Comparison of ENCODE assay signal across 14 cellular contexts in the genomic region with DNA sequence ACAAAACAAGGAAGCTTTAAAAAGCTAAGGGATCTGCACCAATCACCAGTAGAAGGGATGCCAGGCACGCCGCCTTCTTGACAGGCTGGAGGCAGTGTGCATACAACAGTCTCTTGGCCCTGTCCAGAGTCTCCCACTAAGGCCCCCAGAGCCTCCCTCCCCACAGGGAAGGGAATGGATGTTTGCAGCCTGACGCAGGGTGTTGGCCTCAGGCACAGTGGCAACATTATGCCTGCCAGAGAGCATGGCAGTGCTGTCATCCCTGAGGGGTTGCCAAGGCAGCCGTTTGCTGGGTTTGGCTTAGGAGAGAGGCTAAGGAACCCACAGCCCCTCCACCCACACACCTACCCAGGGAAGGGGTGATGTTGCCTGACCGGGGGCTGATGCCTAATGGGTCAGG. TPM values are rescaled to one million over a fixed set of nuclear protein-coding genes. Genes with fewer than 3 reads are reported as not detected.
DNase-seq lines count a peak whose midpoint lies in the region; ATAC-seq and TF ChIP-seq lines count a peak whose summit lies in the region.
"Had no signal": no experiment of that assay in that cellular context is flagged by ENCODE, and none has a peak within 500 bp of the region (broad histone marks: within the 10 kb centered on the region; RNA-seq: fewer than 3 reads in every experiment).

No MANE protein-coding gene starts in this region.

- peak overlapping the region; percentile 32 to 100 for H3K4me3 Mint-ChIP-seq in CD14-positive monocyte
- no peak overlapping the region for H3K4me3 Mint-ChIP-seq in neural progenitor cell
- H3K4me3 Mint-ChIP-seq: memory B cell had no signal

- H3F3A ChIP-seq in neural progenitor cell (ENCODE audit: low read depth) = peaks cover 4% of the 10 kb centered on the region

- H3K9me2 ChIP-seq in OCI-LY7 (ENCODE audit: insufficient read depth, low read length) = no peaks in the 10 kb centered on the region

- CTCF ChIA-PET in OCI-LY7 (lab: Charles Lee; ENCODE audit: unreplicated experiment) = interaction anchor here (0.6 to 1.0 kb wide), 2 partner anchors 97 to 98 kb away, joined by 3 read pairs; no protein-coding TSS in a partner anchor

- peaks cover 3% of the 10 kb centered on the region; the same call in 1 of the 2 replicates for H3K36me3 ChIP-seq in OCI-LY7 (ENCODE audit: insufficient read depth, low read length)
- peaks cover 0 to 79% (median 7%) of the 10 kb centered on the region in 3 donors for H3K36me3 ChIP-seq in esophagus squamous epithelium
- no peaks in the 10 kb centered on the region for H3K36me3 ChIP-seq in neural progenitor cell
- H3K36me3 ChIP-seq: HAP-1 had no signal

- H3K4me1 ChIP-seq in OCI-LY7 (ENCODE audit: insufficient read depth, low read length, poor library complexity, severe bottlenecking) (peaks cover 53% of the 10 kb centered on the region), esophagus squamous epithelium (peaks cover 23 to 92% (median 83%) of the 10 kb centered on the region in 3 donors), neural progenitor cell (no peaks in the 10 kb centered on the region)
- H3K4me1 ChIP-seq: HAP-1 had no signal

- H3K27me3 ChIP-seq in esophagus squamous epithelium = no peaks in the 10 kb centered on the region
- H3K27me3 ChIP-seq in neural progenitor cell = peaks cover 19% of the 10 kb centered on the region
- H3K27me3 ChIP-seq: thyroid gland had no signal

- peaks cover 0 to 10% (median 2%) of the 10 kb centered on the region in 3 donors for H3K27me3 Mint-ChIP-seq in CD14-positive monocyte (ENCODE audit: low read depth in 3 of 3)
- peaks cover 5% of the 10 kb centered on the region for H3K27me3 Mint-ChIP-seq in neural progenitor cell (ENCODE audit: insufficient read depth, low read depth)
- H3K27me3 Mint-ChIP-seq: memory B cell had no signal

- no peak for ATAC-seq in GM21390 (IDR thresholded peaks at IDR 0.05; ENCODE audit: unreplicated experiment)

- H3K9me3 ChIP-seq in OCI-LY7 (ENCODE audit: low read length) = no peaks in the 10 kb centered on the region
- no peaks in the 10 kb centered on the region for H3K9me3 ChIP-seq in esophagus squamous epithelium
- no peaks in the 10 kb centered on the region for H3K9me3 ChIP-seq in neural progenitor cell (ENCODE audit: low read depth)
- H3K9me3 ChIP-seq: HAP-1, thyroid gland had no signal

- H3K4me2 ChIP-seq in OCI-LY7 (ENCODE audit: low read length) (peak overlapping the region; percentile 61), neural progenitor cell (no peak overlapping the region)

- TF ChIP-seq POLR2A in esophagus squamous epithelium (IDR thresholded peaks at IDR 0.05) = no peak

- no peak for DNase-seq in CD14-positive monocyte (ENCODE audit: low spot score)
- DNase-seq in OCI-LY7 (ENCODE audit: low spot score) = no peak
- no peak for DNase-seq in esophagus squamous epithelium (lab: John Stamatoyannopoulos, UW)
- peak; percentile 64 for DNase-seq in occipital lobe (lab: John Stamatoyannopoulos, UW)
- DNase-seq in NCI-H345 treated with DMSO at 0.1 percent for 48 hours (lab: John Stamatoyannopoulos, UW; ENCODE audit: unreplicated experiment) = no peak
- no peak for DNase-seq in neural progenitor cell (ENCODE audit: low spot score)
- DNase-seq in CD1c-positive myeloid dendritic cell (ENCODE audit: extremely low spot score) = no peak
- DNase-seq: COR-L47, NCI-H2107, thyroid gland had no signal

- intact Hi-C loops in CD14-positive monocyte (cut with micrococcal nuclease) = loop anchor here (2.0 to 5.0 kb wide), 2 partner anchors 17 to 34 kb away; no protein-coding TSS in a partner anchor
- intact Hi-C loops in OCI-LY7 (cut with micrococcal nuclease; ENCODE audit: unreplicated experiment) = no loop called here
- intact Hi-C loops in esophagus squamous epithelium (cut with DNase I) = no loop called here

- H4K20me1 ChIP-seq in OCI-LY7 (ENCODE audit: insufficient read depth, low read length) = no peaks in the 10 kb centered on the region
- no peaks in the 10 kb centered on the region for H4K20me1 ChIP-seq in neural progenitor cell (ENCODE audit: low read depth)

- H2AFZ ChIP-seq in OCI-LY7 (ENCODE audit: low read length) = peak overlapping the region; percentile 89; the same call in 1 of the 2 replicates
- H2AFZ ChIP-seq in neural progenitor cell (replicated peaks) = no peak overlapping the region

- no peak for TF ChIP-seq CTCF in CD14-positive monocyte (IDR thresholded peaks at IDR 0.05)
- no peak for TF ChIP-seq CTCF in OCI-LY7 (conservative IDR thresholded peaks at IDR 0.05; ENCODE audit: low read length)
- no peak for TF ChIP-seq CTCF in esophagus squamous epithelium (IDR thresholded peaks at IDR 0.05)
- TF ChIP-seq CTCF in neural progenitor cell (IDR thresholded peaks at IDR 0.05) = no peak

- H3K79me2 ChIP-seq in OCI-LY7 (ENCODE audit: insufficient read depth, low read depth, low read length) (no peaks in the 10 kb centered on the region), neural progenitor cell (ENCODE audit: low read depth) (no peaks in the 10 kb centered on the region)

- H3K9ac ChIP-seq in neural progenitor cell = no peak overlapping the region

- H3K4me1 Mint-ChIP-seq in CD14-positive monocyte (peaks cover 74% of the 10 kb centered on the region), neural progenitor cell (peaks cover 4% of the 10 kb centered on the region)

- no TSS peak for BruUV-seq in OCI-LY7 (replicated peaks; lab: Mats Ljungman, UMichigan)

- peak overlapping the region; percentile 91 to 98 (median 95) for H3K27ac Mint-ChIP-seq in CD14-positive monocyte
- no peak overlapping the region for H3K27ac Mint-ChIP-seq in neural progenitor cell

- POLR2A ChIA-PET in OCI-LY7 (lab: Charles Lee) = interaction anchor here (0.9 to 1.4 kb wide), 3 partner anchors 49 to 96 kb away, joined by 3 to 5 read pairs (median 4); no protein-coding TSS in a partner anchor

- no peak overlapping the region for H3K4me3 ChIP-seq in OCI-LY7 (ENCODE audit: low read depth, low read length, poor library complexity, severe bottlenecking)
- H3K4me3 ChIP-seq in esophagus squamous epithelium = peak overlapping the region in 1 of 4 donors; percentile 1
- H3K4me3 ChIP-seq in neural progenitor cell = no peak overlapping the region
- H3K4me3 ChIP-seq: HAP-1, SK-N-MC, thyroid gland had no signal

- WGBS in esophagus squamous epithelium, 2 donors = 51 to 62% methylated on average over 2 to 5 of the region's 5 CpGs

- H3K9me3 Mint-ChIP-seq in CD14-positive monocyte = peaks cover 0 to 9% (median 2%) of the 10 kb centered on the region in 7 donors
- no peaks in the 10 kb centered on the region for H3K9me3 Mint-ChIP-seq in neural progenitor cell
- H3K9me3 Mint-ChIP-seq: memory B cell had no signal

- H3K27ac ChIP-seq in OCI-LY7 (ENCODE audit: low read depth, low read length, poor library complexity, severe bottlenecking) (peak overlapping the region; percentile 50), esophagus squamous epithelium (peak overlapping the region; percentile 0 to 71 (median 62)), neural progenitor cell (no peak overlapping the region)
- H3K27ac ChIP-seq: SK-N-MC had no signal

- H3K36me3 Mint-ChIP-seq in CD14-positive monocyte = peaks cover 67 to 83% of the 10 kb centered on the region in 2 donors
- no peaks in the 10 kb centered on the region for H3K36me3 Mint-ChIP-seq in neural progenitor cell
- H3K36me3 Mint-ChIP-seq: memory B cell had no signal

RNA-seq across cellular contexts. Expression of gene HBEGF, which starts 4.8 kb away (rescaled TPM):
- 10 to 100 TPM; 25.2 to 31.6 TPM for polyA plus RNA-seq in CD14-positive monocyte
- 4.7 and 5.6 TPM in 2 replicates for total RNA-seq in OCI-LY7 (2014; rRNA removed; shearing (Covaris generic))
- 20.2 and 30.9 TPM in 2 replicates for total RNA-seq in OCI-LY7 (2022)
- total RNA-seq in esophagus squamous epithelium = 10 to 100 TPM; 24.6 to 72.4 (median 42.1) TPM
- total RNA-seq in occipital lobe = 8.7 TPM
- 2.4 and 3.4 TPM in 2 replicates for total RNA-seq in neural progenitor cell (ENCODE audit: low replicate concordance)

RNA-seq across cellular contexts. Expression of gene SLC4A9, which starts 18.4 kb away (rescaled TPM):
- not detected for polyA plus RNA-seq in CD14-positive monocyte
- total RNA-seq in OCI-LY7 (2014; rRNA removed; shearing (Covaris generic)) = 0.05 and 0.22 TPM in 2 replicates
- total RNA-seq in OCI-LY7 (2022) (2.6 and 5.1 TPM in 2 replicates), esophagus squamous epithelium (1 to 10 TPM in 1 of 4 donors, under 1 TPM in 1, not detected in 2; 0.04 to 1.2 TPM), occipital lobe (under 0.01 TPM), neural progenitor cell (ENCODE audit: low replicate concordance) (not detected in 2 replicates)

RNA-seq across cellular contexts. Expression of gene PFDN1, which starts 38.7 kb away (rescaled TPM):
- 100 to 1,000 TPM in 1 of 2 donors, 10 to 100 TPM in 1; 82.2 to 105 TPM for polyA plus RNA-seq in CD14-positive monocyte
- 36.6 and 51.3 TPM in 2 replicates for total RNA-seq in OCI-LY7 (2014; rRNA removed; shearing (Covaris generic))
- total RNA-seq in OCI-LY7 (2022) (73.9 and 82.1 TPM in 2 replicates), esophagus squamous epithelium (10 to 100 TPM; 38.1 to 67.5 (median 60.4) TPM), occipital lobe (36.8 TPM), neural progenitor cell (ENCODE audit: low replicate concordance) (79.8 and 84.3 TPM in 2 replicates)

Comparison
In these comparisons a context has a peak if more than half of its experiments do, and no peak if none do; other contexts are left out.
1. intact Hi-C loops: an anchor here in CD14-positive monocyte (2.0 to 5.0 kb wide); none called in OCI-LY7 and esophagus squamous epithelium.